Comparison of ENCODE assay signal across 8 cellular contexts in the genomic region with DNA sequence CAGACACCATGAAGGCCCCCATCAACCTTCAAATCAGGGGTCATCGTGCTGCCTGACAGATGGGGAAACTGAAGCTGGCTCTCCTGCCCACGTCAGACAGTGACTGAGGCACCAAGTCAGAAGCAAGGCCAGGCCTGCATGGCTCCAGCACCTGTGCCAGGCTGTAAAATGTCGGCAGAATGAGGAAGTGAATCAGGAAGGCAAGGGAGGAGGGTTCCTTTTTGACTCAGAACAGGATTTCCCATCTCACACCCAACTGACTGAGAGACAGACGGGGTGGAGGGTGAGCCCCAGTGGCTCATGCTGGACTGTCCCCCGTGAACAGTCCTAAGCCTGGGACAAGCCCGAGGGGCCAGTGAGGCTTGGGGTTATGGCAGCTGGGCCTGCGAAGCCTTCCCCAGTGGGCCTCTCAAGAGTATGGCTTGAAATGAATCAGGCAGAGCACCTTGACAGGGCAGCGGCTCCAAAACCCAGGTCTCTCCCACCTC. TPM values are rescaled to one million over a fixed set of nuclear protein-coding genes. Genes with fewer than 3 reads are reported as not detected.
DNase-seq lines count a peak whose midpoint lies in the region; ATAC-seq, FAIRE-seq and TF ChIP-seq lines count a peak whose summit lies in the region.

No MANE protein-coding gene starts in this region.

- no peak for TF ChIP-seq CTCF in GM12878 (IDR thresholded peaks at IDR 0.05 in 2 of 3, conservative IDR thresholded peaks at IDR 0.05 in 1 of 3; ENCODE audit: control insufficient read depth in 2 of 3, extremely low read depth in 1 of 3, insufficient read depth in 1 of 3, low read depth in 3 of 3, low read length in 3 of 3)
- no peak for TF ChIP-seq CTCF in sigmoid colon (IDR thresholded peaks at IDR 0.05)

- in situ Hi-C loops in KBM-7 (cut with MboI; ENCODE audit: low pct_unique_long_range_greater_than_20kb, low sequenced_read_pairs), result no loop called here
- in situ Hi-C loops in GM12878 (cut with MboI), result no loop called here

- peak; percentile 86 for DNase-seq in KBM-7
- peak; percentile 94 for DNase-seq in GM12878 (ENCODE audit: low read depth, low spot score)
- no peak for DNase-seq in sigmoid colon
- DNase-seq in AG20443 (ENCODE audit: low spot score), result no peak
- DNase-seq in DMS79 treated with DMSO at 0.1 percent for 48 hours (lab: John Stamatoyannopoulos, UW), result no peak
- DNase-seq in NCI-H2107 (lab: John Stamatoyannopoulos, UW), result no peak

- H3K9ac ChIP-seq in GM12878 (ENCODE audit: control insufficient read depth, insufficient read depth, low read length), result peak overlapping the region; percentile 66

- H3K79me2 ChIP-seq in GM12878 (ENCODE audit: control insufficient read depth, insufficient read depth, low read length), result peaks cover 80% of the 10 kb centered on the region

- peak; percentile 83 for FAIRE-seq in GM12878 (lab: Jason Lieb, UNC)

- TF ChIP-seq EP300 in GM12878 (IDR thresholded peaks at IDR 0.05; ENCODE audit: borderline replicate concordance in 1 of 2, control insufficient read depth in 1 of 2, low read depth in 2 of 2, low read length in 2 of 2), result peak; percentile 66 to 95
- TF ChIP-seq EP300 in sigmoid colon (IDR thresholded peaks at IDR 0.05), result no peak

- peak overlapping the region; percentile 96 for H3K4me2 ChIP-seq in GM12878 (ENCODE audit: control insufficient read depth, insufficient read depth)

- H3K4me1 ChIP-seq in GM12878 (ENCODE audit: control insufficient read depth, insufficient read depth, low read length) (peaks cover 60% of the 10 kb centered on the region), sigmoid colon (peaks cover 0 to 44% (median 41%) of the 10 kb centered on the region in 4 donors)

- peak overlapping the region; percentile 98 for H3K27ac ChIP-seq in GM12878 (ENCODE audit: control insufficient read depth, insufficient read depth)
- H3K27ac ChIP-seq in sigmoid colon, result peak overlapping the region; percentile 5 to 46 (median 37)

- CTCF ChIA-PET in GM12878 (lab: Yijun Ruan, JAX), result interaction anchor here (1.0 to 6.0 kb wide), 8 partner anchors 8 to 53 kb away, joined by 3 to 36 read pairs (median 6); a partner anchor contains a TSS

- no peaks in the 10 kb centered on the region for H4K20me1 ChIP-seq in GM12878 (ENCODE audit: control insufficient read depth, insufficient read depth)

- BruUV-seq in GM12878 (replicated peaks; lab: Mats Ljungman, UMichigan), result no TSS peak

- peak; percentile 17; the same call in 1 of the 2 replicates for TF ChIP-seq RAD21 in GM12878 (IDR thresholded peaks at IDR 0.05; ENCODE audit: insufficient read depth, low read depth, low read length)

- TF ChIP-seq POLR2A in GM12878 (IDR thresholded peaks at IDR 0.05; ENCODE audit: low read depth, low read length) (peak; percentile 66), sigmoid colon (IDR thresholded peaks at IDR 0.05) (no peak)

- SMC1A ChIA-PET in GM12878 (lab: Charles Lee; ENCODE audit: uncharacterized antibody, unreplicated experiment), result interaction anchor here (0.6 to 8.8 kb wide), 11 partner anchors 8 to 256 kb away, joined by 3 to 69 read pairs (median 8); no protein-coding TSS in a partner anchor

- H3K36me3 ChIP-seq in GM12878 (ENCODE audit: control insufficient read depth in 2 of 2, insufficient read depth in 2 of 2, low read length in 1 of 2) (peaks cover 2 to 5% of the 10 kb centered on the region in 2 experiments), sigmoid colon (no peaks in the 10 kb centered on the region)

- H3K9me3 ChIP-seq in GM12878 (replicated peaks; ENCODE audit: control insufficient read depth, insufficient read depth, low read length) (no peaks in the 10 kb centered on the region; the same call in 1 of the 3 replicates), sigmoid colon (no peaks in the 10 kb centered on the region)

- intact Hi-C loops in GM12878 (cut with micrococcal nuclease; ENCODE audit: unreplicated experiment), result loop anchor here (2.0 to 5.0 kb wide), 3 partner anchors 15 to 37 kb away; a partner anchor contains a TSS
- intact Hi-C loops in sigmoid colon (cut with DNase I), result no loop called here

- H2AFZ ChIP-seq in GM12878 (ENCODE audit: control insufficient read depth, low read depth, low read length), result peak overlapping the region; percentile 54

- RAD21 ChIA-PET in GM12878 (lab: Charles Lee; ENCODE audit: unreplicated experiment), result interaction anchor here (0.9 to 6.5 kb wide), 8 partner anchors 9 to 53 kb away, joined by 3 to 49 read pairs (median 9); a partner anchor contains a TSS

- ATAC-seq in GM18511 (IDR thresholded peaks at IDR 0.05; ENCODE audit: unreplicated experiment), result peak; percentile 93
- ATAC-seq in GM21576 (IDR thresholded peaks at IDR 0.05; ENCODE audit: unreplicated experiment), result peak; percentile 86
- peak; percentile 90 for ATAC-seq in GM12878

- WGBS in GM12878 (ENCODE audit: insufficient coverage, insufficient replicate concordance, low lambda C conversion rate, missing lambda C conversion rate), result 0% methylated on average over 8 of the region's 8 CpGs
- WGBS in sigmoid colon, 2 donors, result 54 to 60% methylated on average over 8 of the region's 8 CpGs

- POLR2A ChIA-PET in GM12878 (lab: Charles Lee), result interaction anchor here (0.6 to 17.4 kb wide), 4 partner anchors 11 to 36 kb away, joined by 3 to 276 read pairs (median 32); a partner anchor contains a TSS

- H3K4me3 ChIP-seq in GM12878 (peak overlapping the region; percentile 37; the same call in 1 of the 2 replicates), sigmoid colon (no peak overlapping the region)

- H3K27me3 ChIP-seq in GM12878 (replicated peaks in 1 of 2; ENCODE audit: control insufficient read depth in 2 of 2, insufficient read depth in 2 of 2, low read length in 1 of 2) (no peaks in the 10 kb centered on the region), sigmoid colon (no peaks in the 10 kb centered on the region)

TF ChIP-seq in GM12878, 131 proteins besides CTCF, POLR2A, EP300 and RAD21 (continues in another document):
- TF ChIP-seq PAX8 (IDR thresholded peaks at IDR 0.05), result no peak
- TF ChIP-seq CBX5 (IDR thresholded peaks at IDR 0.05; ENCODE audit: low read depth), result 0 out of 2 replicates have a peak, but pooled peaks have one; percentile 28
- TF ChIP-seq, protein P1, sequence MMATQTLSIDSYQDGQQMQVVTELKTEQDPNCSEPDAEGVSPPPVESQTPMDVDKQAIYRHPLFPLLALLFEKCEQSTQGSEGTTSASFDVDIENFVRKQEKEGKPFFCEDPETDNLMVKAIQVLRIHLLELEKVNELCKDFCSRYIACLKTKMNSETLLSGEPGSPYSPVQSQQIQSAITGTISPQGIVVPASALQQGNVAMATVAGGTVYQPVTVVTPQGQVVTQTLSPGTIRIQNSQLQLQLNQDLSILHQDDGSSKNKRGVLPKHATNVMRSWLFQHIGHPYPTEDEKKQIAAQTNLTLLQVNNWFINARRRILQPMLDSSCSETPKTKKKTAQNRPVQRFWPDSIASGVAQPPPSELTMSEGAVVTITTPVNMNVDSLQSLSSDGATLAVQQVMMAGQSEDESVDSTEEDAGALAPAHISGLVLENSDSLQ (IDR thresholded peaks at IDR 0.05), result peak; percentile 77
- TF ChIP-seq NBN (IDR thresholded peaks at IDR 0.05), result peak; percentile 97
- no peak for TF ChIP-seq FOS (IDR thresholded peaks at IDR 0.05; ENCODE audit: borderline replicate concordance, extremely low read depth, insufficient read length)

RNA-seq across cellular contexts. Expression of a gene that starts 20.9 kb away (rescaled TPM):
- 85.2 and 87.1 TPM in 2 replicates for total RNA-seq in GM12878 (2013; cell fraction: nucleolus; rRNA removed)
- total RNA-seq in GM12878 (2014; rRNA removed), result 18.5 and 20.0 TPM in 2 replicates
- total RNA-seq in GM12878 (2014; rRNA removed; fragmentation: Illumina TruSeq; extraction: Trizol), result 16.2 and 16.7 TPM in 2 replicates
- total RNA-seq in GM12878 (2021), result 40.0 and 44.1 TPM in 2 replicates
- 3.2 TPM for polyA plus RNA-seq in GM12878 (2011; ENCODE audit: low read depth)
- polyA plus RNA-seq in GM12878 (2011; rRNA removed), result 9.2 and 13.7 TPM in 2 replicates
- polyA plus RNA-seq in GM12878 (2011; cell fraction: cytosol; rRNA removed), result 8.8 and 9.1 TPM in 2 replicates
- polyA plus RNA-seq in GM12878 (2011; cell fraction: nucleus; rRNA removed), result 35.2 and 47.8 TPM in 2 replicates
- 5.3 and 5.8 TPM in 2 replicates for polyA plus RNA-seq in GM12878 (2012)
- polyA plus RNA-seq in GM12878 (2014; fragmentation: Illumina TruSeq; extraction: Trizol), result 11.4 and 12.9 TPM in 2 replicates
- 1 to 10 TPM; 1.4 TPM for polyA plus RNA-seq in GM12878 (2014; fragmentation: Nextera tagmentation; extraction: Ambion mirVana)
- polyA plus RNA-seq in GM12878 (2014; rRNA removed), result 16.3 and 17.2 TPM in 2 replicates
- polyA plus RNA-seq in GM12878 (2016; fragmentation: Nextera tagmentation; extraction: Ambion mirVana), result 10 to 100 TPM; 11.6 to 13.0 TPM
- polyA minus RNA-seq in GM12878 (2011; rRNA and poly(A)+ RNA removed), result 23.6 and 27.6 TPM in 2 replicates
- polyA minus RNA-seq in GM12878 (2011; cell fraction: cytosol; rRNA and poly(A)+ RNA removed), result 11.1 and 11.3 TPM in 2 replicates
- polyA minus RNA-seq in GM12878 (2011; cell fraction: nucleus; rRNA and poly(A)+ RNA removed), result 21.9 and 38.7 TPM in 2 replicates
- 10 to 100 TPM in 2 of 4 donors, 1 to 10 TPM in 2; 5.6 to 11.8 (median 9.9) TPM for total RNA-seq in sigmoid colon
- polyA plus RNA-seq in sigmoid colon, result 1 to 10 TPM in 2 of 3 donors, under 1 TPM in 1; 0.69 to 6.3 (median 1.8) TPM

RNA-seq across cellular contexts. Expression of a gene that starts 39.3 kb away (rescaled TPM):
- 4.1 and 4.4 TPM in 2 replicates for total RNA-seq in GM12878 (2013; cell fraction: nucleolus; rRNA removed)
- total RNA-seq in GM12878 (2014; rRNA removed) (60.4 and 66.9 TPM in 2 replicates), GM12878 (2014; rRNA removed; fragmentation: Illumina TruSeq; extraction: Trizol) (57.9 and 58.5 TPM in 2 replicates), GM12878 (2021) (48.2 and 53.8 TPM in 2 replicates), sigmoid colon (10 to 100 TPM; 30.5 to 61.4 (median 44.3) TPM)
- 38.1 TPM for polyA plus RNA-seq in GM12878 (2011; ENCODE audit: low read depth)
- polyA plus RNA-seq in GM12878 (2011; rRNA removed) (60.9 and 71.4 TPM in 2 replicates), GM12878 (2014; fragmentation: Illumina TruSeq; extraction: Trizol) (71.2 and 82.5 TPM in 2 replicates), GM12878 (2014; fragmentation: Nextera tagmentation; extraction: Ambion mirVana) (10 to 100 TPM; 13.7 to 28.8 TPM), GM12878 (2014; rRNA removed) (53.0 and 56.8 TPM in 2 replicates), GM12878 (2016; fragmentation: Nextera tagmentation; extraction: Ambion mirVana) (100 to 1,000 TPM in 1 of 2 experiments, 10 to 100 TPM in 1; 12.8 to 139 TPM), sigmoid colon (10 to 100 TPM; 45.7 to 97.1 (median 76.9) TPM)
- polyA plus RNA-seq in GM12878 (2011; cell fraction: cytosol; rRNA removed), result 23.4 and 28.6 TPM in 2 replicates
- 11.2 and 13.0 TPM in 2 replicates for polyA plus RNA-seq in GM12878 (2011; cell fraction: nucleus; rRNA removed)
- polyA plus RNA-seq in GM12878 (2012), result 30.1 and 36.5 TPM in 2 replicates
- 13.3 and 15.7 TPM in 2 replicates for polyA minus RNA-seq in GM12878 (2011; rRNA and poly(A)+ RNA removed)
- 8.0 and 9.5 TPM in 2 replicates for polyA minus RNA-seq in GM12878 (2011; cell fraction: cytosol; rRNA and poly(A)+ RNA removed)
- polyA minus RNA-seq in GM12878 (2011; cell fraction: nucleus; rRNA and poly(A)+ RNA removed), result 3.6 and 7.3 TPM in 2 replicates

Comparison
In these comparisons a context has a peak if more than half of its experiments do, and no peak if none do; other contexts are left out.
1. DNase-seq: peak in KBM-7 (single experiment) and GM12878 (single experiment); none in sigmoid colon (single experiment), AG20443 (single experiment), DMS79 treated with DMSO at 0.1 percent for 48 hours (single experiment) and NCI-H2107 (single experiment).
2. Peak in every context shown above with its lines, with median percentiles within 50 percentile points of each other: ATAC-seq.